8 cellular contexts compared by ENCODE assay signal in the genomic region with DNA sequence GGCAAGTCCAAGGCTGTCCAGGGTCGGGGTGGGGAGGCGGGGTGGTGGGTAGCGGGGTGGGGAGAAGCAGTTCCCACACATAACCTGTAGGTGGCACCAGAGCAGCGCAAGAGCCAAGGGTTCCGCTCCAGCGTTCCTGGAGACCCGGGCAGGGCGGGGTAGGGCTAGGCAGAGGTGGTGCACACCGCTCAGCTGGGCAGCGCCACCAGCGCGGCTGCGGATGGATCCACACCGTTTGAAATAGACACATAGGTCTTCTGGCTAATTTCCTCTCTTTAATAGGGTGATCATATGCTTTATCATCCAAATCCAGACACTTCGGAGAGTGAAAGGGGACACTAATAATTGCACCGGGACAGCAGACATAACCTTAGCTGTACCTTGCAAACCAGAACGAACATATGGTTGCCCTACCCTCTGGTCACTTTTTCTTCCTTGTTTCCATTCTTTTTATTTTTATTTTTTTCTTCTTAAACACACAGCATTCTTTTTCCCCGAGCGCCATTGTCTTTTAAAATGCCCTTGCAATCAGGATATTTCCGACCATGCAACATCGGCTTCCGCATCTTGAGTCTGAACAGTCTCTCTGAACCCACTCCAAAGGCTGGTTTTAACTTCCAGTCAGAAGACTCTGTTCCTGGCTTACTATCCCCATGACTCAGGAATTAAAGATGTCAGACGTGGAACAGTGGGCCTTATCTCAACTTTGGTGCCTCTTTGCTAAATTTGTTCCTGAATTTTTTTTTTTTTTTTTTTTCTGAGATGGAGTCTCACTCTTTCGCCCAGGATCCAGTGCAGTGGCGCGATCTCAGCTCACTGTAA. TPM values are rescaled to one million over a fixed set of nuclear protein-coding genes. Genes with fewer than 3 reads are reported as not detected.
DNase-seq lines count a peak whose midpoint lies in the region; ATAC-seq, FAIRE-seq and TF ChIP-seq lines count a peak whose summit lies in the region.

No MANE protein-coding gene starts in this region.

- TF ChIP-seq CTCF in WTC11 (IDR thresholded peaks at IDR 0.05) (peak; percentile 93), bronchial epithelial cell (IDR thresholded peaks at IDR 0.05; ENCODE audit: insufficient read depth, low read length, severe bottlenecking) (peak; percentile 84)

- no peaks in the 10 kb centered on the region for H3K27me3 ChIP-seq in bronchial epithelial cell (ENCODE audit: control insufficient read depth, insufficient read depth, low read length)

- no peak for FAIRE-seq in bronchial epithelial cell (lab: Jason Lieb, UNC)

- POLR2A ChIA-PET in WTC11 (lab: Charles Lee) = interaction anchor here (0.9 to 1.2 kb wide), 3 partner anchors 45 to 340 kb away, joined by 3 to 5 read pairs (median 3); a partner anchor contains a TSS

- H3K9me3 Mint-ChIP-seq in WTC11 = peaks cover 14% of the 10 kb centered on the region

- peak overlapping the region; percentile 66 for H3K4me3 Mint-ChIP-seq in WTC11

- H3K27me3 Mint-ChIP-seq in WTC11 (ENCODE audit: low read depth) = peaks cover 19% of the 10 kb centered on the region

- H3K4me3 ChIP-seq in bronchial epithelial cell (ENCODE audit: low read depth, low read length) = peak overlapping the region; percentile 10

- peaks cover 22% of the 10 kb centered on the region for H3K4me1 Mint-ChIP-seq in WTC11

- H3K36me3 ChIP-seq in bronchial epithelial cell (ENCODE audit: control insufficient read depth, insufficient read depth, low read length) = no peaks in the 10 kb centered on the region

- ATAC-seq in GM19025 (IDR thresholded peaks at IDR 0.05; ENCODE audit: low read depth, unreplicated experiment) = peak; percentile 93
- peak; percentile 99 for ATAC-seq in HG03175 (IDR thresholded peaks at IDR 0.05; ENCODE audit: unreplicated experiment)
- ATAC-seq in WTC11 = peak; percentile 99

- DNase-seq in AG08396 (ENCODE audit: low spot score) (peak; percentile 90), NCI-H2227 treated with DMSO at 0.1 percent for 48 hours (lab: John Stamatoyannopoulos, UW) (peak; percentile 59), WTC11 (ENCODE audit: low spot score) (peak; percentile 94), bronchial epithelial cell (ENCODE audit: low read depth) (peak; percentile 67), kidney glomerular epithelial cell (lab: John Stamatoyannopoulos, UW) (peak; percentile 85)
- peak; percentile 69 to 77 (median 74) for DNase-seq in stimulated activated CD4-positive, alpha-beta T cell treated with anti-CD3 and anti-CD28 coated beads, Interleukin-1b, Interleukin-23, amount 100 ng/mL, for 24 hours (ENCODE audit: low read depth in 4 of 4, low spot score in 1 of 4)

- CTCF ChIA-PET in WTC11 (lab: Charles Lee) = interaction anchor here (0.6 to 3.1 kb wide), 68 partner anchors 8 to 1437 kb away, joined by 3 to 76 read pairs (median 4); a partner anchor contains a TSS

- no peaks in the 10 kb centered on the region for H3K36me3 Mint-ChIP-seq in WTC11

- H3K27ac Mint-ChIP-seq in WTC11 = no peak overlapping the region

TF ChIP-seq in WTC11, 78 proteins besides CTCF, POLR2A, EP300 and RAD21:
- TF ChIP-seq, protein P1, sequence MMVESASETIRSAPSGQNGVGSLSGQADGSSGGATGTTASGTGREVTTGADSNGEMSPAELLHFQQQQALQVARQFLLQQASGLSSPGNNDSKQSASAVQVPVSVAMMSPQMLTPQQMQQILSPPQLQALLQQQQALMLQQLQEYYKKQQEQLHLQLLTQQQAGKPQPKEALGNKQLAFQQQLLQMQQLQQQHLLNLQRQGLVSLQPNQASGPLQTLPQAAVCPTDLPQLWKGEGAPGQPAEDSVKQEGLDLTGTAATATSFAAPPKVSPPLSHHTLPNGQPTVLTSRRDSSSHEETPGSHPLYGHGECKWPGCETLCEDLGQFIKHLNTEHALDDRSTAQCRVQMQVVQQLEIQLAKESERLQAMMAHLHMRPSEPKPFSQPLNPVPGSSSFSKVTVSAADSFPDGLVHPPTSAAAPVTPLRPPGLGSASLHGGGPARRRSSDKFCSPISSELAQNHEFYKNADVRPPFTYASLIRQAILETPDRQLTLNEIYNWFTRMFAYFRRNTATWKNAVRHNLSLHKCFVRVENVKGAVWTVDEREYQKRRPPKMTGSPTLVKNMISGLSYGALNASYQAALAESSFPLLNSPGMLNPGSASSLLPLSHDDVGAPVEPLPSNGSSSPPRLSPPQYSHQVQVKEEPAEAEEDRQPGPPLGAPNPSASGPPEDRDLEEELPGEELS (CRISPR knock-in tag; IDR thresholded peaks at IDR 0.05) = no peak
- TF ChIP-seq NFE2L1 (CRISPR knock-in tag; IDR thresholded peaks at IDR 0.05) (no peak), ELF4 (CRISPR knock-in tag; IDR thresholded peaks at IDR 0.05; ENCODE audit: low read depth) (no peak), ETV6 (CRISPR knock-in tag; IDR thresholded peaks at IDR 0.05) (peak; percentile 47; the same call in 1 of the 2 replicates), ZNF423 (CRISPR knock-in tag; IDR thresholded peaks at IDR 0.05) (no peak)
- TF ChIP-seq, protein P2, sequence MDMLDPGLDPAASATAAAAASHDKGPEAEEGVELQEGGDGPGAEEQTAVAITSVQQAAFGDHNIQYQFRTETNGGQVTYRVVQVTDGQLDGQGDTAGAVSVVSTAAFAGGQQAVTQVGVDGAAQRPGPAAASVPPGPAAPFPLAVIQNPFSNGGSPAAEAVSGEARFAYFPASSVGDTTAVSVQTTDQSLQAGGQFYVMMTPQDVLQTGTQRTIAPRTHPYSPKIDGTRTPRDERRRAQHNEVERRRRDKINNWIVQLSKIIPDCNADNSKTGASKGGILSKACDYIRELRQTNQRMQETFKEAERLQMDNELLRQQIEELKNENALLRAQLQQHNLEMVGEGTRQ (CRISPR knock-in tag; IDR thresholded peaks at IDR 0.05) = no peak
- TF ChIP-seq, protein P3, sequence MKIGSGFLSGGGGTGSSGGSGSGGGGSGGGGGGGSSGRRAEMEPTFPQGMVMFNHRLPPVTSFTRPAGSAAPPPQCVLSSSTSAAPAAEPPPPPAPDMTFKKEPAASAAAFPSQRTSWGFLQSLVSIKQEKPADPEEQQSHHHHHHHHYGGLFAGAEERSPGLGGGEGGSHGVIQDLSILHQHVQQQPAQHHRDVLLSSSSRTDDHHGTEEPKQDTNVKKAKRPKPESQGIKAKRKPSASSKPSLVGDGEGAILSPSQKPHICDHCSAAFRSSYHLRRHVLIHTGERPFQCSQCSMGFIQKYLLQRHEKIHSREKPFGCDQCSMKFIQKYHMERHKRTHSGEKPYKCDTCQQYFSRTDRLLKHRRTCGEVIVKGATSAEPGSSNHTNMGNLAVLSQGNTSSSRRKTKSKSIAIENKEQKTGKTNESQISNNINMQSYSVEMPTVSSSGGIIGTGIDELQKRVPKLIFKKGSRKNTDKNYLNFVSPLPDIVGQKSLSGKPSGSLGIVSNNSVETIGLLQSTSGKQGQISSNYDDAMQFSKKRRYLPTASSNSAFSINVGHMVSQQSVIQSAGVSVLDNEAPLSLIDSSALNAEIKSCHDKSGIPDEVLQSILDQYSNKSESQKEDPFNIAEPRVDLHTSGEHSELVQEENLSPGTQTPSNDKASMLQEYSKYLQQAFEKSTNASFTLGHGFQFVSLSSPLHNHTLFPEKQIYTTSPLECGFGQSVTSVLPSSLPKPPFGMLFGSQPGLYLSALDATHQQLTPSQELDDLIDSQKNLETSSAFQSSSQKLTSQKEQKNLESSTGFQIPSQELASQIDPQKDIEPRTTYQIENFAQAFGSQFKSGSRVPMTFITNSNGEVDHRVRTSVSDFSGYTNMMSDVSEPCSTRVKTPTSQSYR (CRISPR knock-in tag; IDR thresholded peaks at IDR 0.05) = no peak
- TF ChIP-seq, protein P4, sequence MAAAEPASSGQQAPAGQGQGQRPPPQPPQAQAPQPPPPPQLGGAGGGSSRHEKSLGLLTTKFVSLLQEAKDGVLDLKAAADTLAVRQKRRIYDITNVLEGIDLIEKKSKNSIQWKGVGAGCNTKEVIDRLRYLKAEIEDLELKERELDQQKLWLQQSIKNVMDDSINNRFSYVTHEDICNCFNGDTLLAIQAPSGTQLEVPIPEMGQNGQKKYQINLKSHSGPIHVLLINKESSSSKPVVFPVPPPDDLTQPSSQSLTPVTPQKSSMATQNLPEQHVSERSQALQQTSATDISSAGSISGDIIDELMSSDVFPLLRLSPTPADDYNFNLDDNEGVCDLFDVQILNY (CRISPR knock-in tag; IDR thresholded peaks at IDR 0.05) = no peak

RNA-seq across cellular contexts. Expression of a gene that starts 12.5 kb away (rescaled TPM):
- total RNA-seq in WTC11 (2021) = 39.6 to 51.9 TPM (median 44.4 TPM) in 3 replicates
- 4.7 and 7.4 TPM in 2 replicates for total RNA-seq in bronchial epithelial cell

Comparison
In these comparisons a context has a peak if more than half of its experiments do, and no peak if none do; other contexts are left out.
1. Peak in every context shown above with its lines: DNase-seq, ATAC-seq and H3K4me3 ChIP-seq.